Comparison of ENCODE assay signal across 23 cellular contexts in the genomic region with DNA sequence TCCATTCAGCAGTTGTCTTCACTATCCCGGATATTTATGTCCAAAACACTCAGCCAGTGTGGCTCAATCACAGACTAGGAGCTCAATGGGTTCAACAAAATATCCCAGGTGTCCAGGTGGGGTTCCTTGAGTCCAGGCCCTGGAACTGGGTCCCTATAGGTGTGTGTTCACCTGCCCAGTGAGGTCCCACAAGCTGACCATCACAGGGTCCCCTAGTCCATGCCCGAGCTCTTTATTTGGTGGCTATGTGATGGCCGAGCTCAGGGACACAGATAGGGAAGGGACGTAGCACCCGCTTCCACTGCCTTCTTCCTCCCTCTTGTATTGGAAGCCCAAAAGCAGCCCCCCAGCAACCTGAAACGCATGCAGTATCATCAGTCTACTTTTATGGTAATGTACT.
DNase-seq lines count a peak whose midpoint lies in the region; ATAC-seq and TF ChIP-seq lines count a peak whose summit lies in the region.
"Had no signal": no experiment of that assay in that cellular context is flagged by ENCODE, and none has a peak within 500 bp of the region (broad histone marks: within the 10 kb centered on the region; RNA-seq: fewer than 3 reads in every experiment).

No MANE protein-coding gene starts in this region.

- H3K4me3 Mint-ChIP-seq in activated CD8-positive, alpha-beta T cell treated with anti-CD3 and anti-CD28 coated beads, Interleukin-2, amount 10 ng/mL, durations not matched to agents 7 days and 5 days = no peak overlapping the region
- H3K4me3 Mint-ChIP-seq in activated CD8-positive, alpha-beta T cell treated with anti-CD3 and anti-CD28 coated beads for 36 hours = no peak overlapping the region
- H3K4me3 Mint-ChIP-seq in endothelial cell (ENCODE audit: unreplicated experiment) = peak overlapping the region; percentile 9
- H3K4me3 Mint-ChIP-seq: CD14-positive monocyte; CD4-positive, alpha-beta memory T cell; H9; IgD-negative memory B cell had no signal

- H3K27ac Mint-ChIP-seq in activated CD8-positive, alpha-beta T cell treated with anti-CD3 and anti-CD28 coated beads, Interleukin-2, amount 10 ng/mL, durations not matched to agents 7 days and 5 days = no peak overlapping the region
- H3K27ac Mint-ChIP-seq in activated CD8-positive, alpha-beta T cell treated with anti-CD3 and anti-CD28 coated beads for 36 hours = no peak overlapping the region
- no peak overlapping the region for H3K27ac Mint-ChIP-seq in endothelial cell (ENCODE audit: unreplicated experiment)
- H3K27ac Mint-ChIP-seq: CD14-positive monocyte; CD4-positive, alpha-beta memory T cell; IgD-negative memory B cell had no signal

- no peak for TF ChIP-seq CTCF in activated CD8-positive, alpha-beta T cell treated with anti-CD3 and anti-CD28 coated beads for 36 hours (IDR thresholded peaks at IDR 0.05)
- TF ChIP-seq CTCF in endothelial cell (IDR thresholded peaks at IDR 0.05; ENCODE audit: unreplicated experiment) (no peak), lung (IDR thresholded peaks at IDR 0.05; ENCODE audit: control extremely low read depth, extremely low read depth) (no peak), psoas muscle (IDR thresholded peaks at IDR 0.05) (no peak), RWPE1 (conservative IDR thresholded peaks at IDR 0.05; ENCODE audit: low read depth) (no peak)

- H3K4me1 ChIP-seq in lung (ENCODE audit: control insufficient read depth in 2 of 2, insufficient read depth in 2 of 2, low read length in 2 of 2) = peaks cover 3 to 11% of the 10 kb centered on the region in 2 donors
- peaks cover 36% of the 10 kb centered on the region for H3K4me1 ChIP-seq in psoas muscle
- H3K4me1 ChIP-seq: A549, BLaER1 had no signal

- no peaks in the 10 kb centered on the region for H3K9me3 Mint-ChIP-seq in activated CD8-positive, alpha-beta T cell treated with anti-CD3 and anti-CD28 coated beads, Interleukin-2, amount 10 ng/mL, durations not matched to agents 7 days and 5 days (ENCODE audit: insufficient read depth)
- H3K9me3 Mint-ChIP-seq in activated CD8-positive, alpha-beta T cell treated with anti-CD3 and anti-CD28 coated beads for 36 hours = no peaks in the 10 kb centered on the region
- no peaks in the 10 kb centered on the region for H3K9me3 Mint-ChIP-seq in endothelial cell (ENCODE audit: unreplicated experiment)
- H3K9me3 Mint-ChIP-seq: H9, IgD-negative memory B cell had no signal

- WGBS in lung, 2 donors = 93 to 97% methylated on average over 6 of the region's 6 CpGs
- WGBS in psoas muscle, 3 donors = 56 to 87% (median 82%) methylated on average over 6 of the region's 6 CpGs

- peak; percentile 14 for DNase-seq in activated CD8-positive, alpha-beta T cell treated with anti-CD3 and anti-CD28 coated beads, Interleukin-2, amount 10 ng/mL, durations not matched to agents 7 days and 5 days
- no peak for DNase-seq in activated CD8-positive, alpha-beta T cell treated with anti-CD3 and anti-CD28 coated beads for 36 hours
- DNase-seq in endothelial cell (ENCODE audit: low spot score) (no peak), lung (ENCODE audit: low spot score) (peak; percentile 17), psoas muscle (no peak), COLO668 (lab: John Stamatoyannopoulos, UW; ENCODE audit: unreplicated experiment) (no peak), RWPE1 (ENCODE audit: low spot score) (no peak)
- DNase-seq: AML-193; Calu3; CD4-positive, alpha-beta memory T cell; DMS 273 treated with DMSO at 0.1 percent for 48 hours; DMS53; DND-41; EL; H9 had no signal

- peaks cover 19% of the 10 kb centered on the region for H3K4me1 Mint-ChIP-seq in activated CD8-positive, alpha-beta T cell treated with anti-CD3 and anti-CD28 coated beads, Interleukin-2, amount 10 ng/mL, durations not matched to agents 7 days and 5 days (ENCODE audit: low read depth)
- H3K4me1 Mint-ChIP-seq in activated CD8-positive, alpha-beta T cell treated with anti-CD3 and anti-CD28 coated beads for 36 hours (ENCODE audit: low read depth) = no peaks in the 10 kb centered on the region
- H3K4me1 Mint-ChIP-seq in endothelial cell (ENCODE audit: unreplicated experiment) = peaks cover 28% of the 10 kb centered on the region
- H3K4me1 Mint-ChIP-seq: CD14-positive monocyte, IgD-negative memory B cell had no signal

- H3K9me3 ChIP-seq in lung (ENCODE audit: control insufficient read depth in 2 of 2, insufficient read depth in 1 of 2, low read length in 1 of 2) (no peaks in the 10 kb centered on the region), psoas muscle (no peaks in the 10 kb centered on the region)
- H3K9me3 ChIP-seq: A549 had no signal

- H3K27me3 Mint-ChIP-seq in activated CD8-positive, alpha-beta T cell treated with anti-CD3 and anti-CD28 coated beads, Interleukin-2, amount 10 ng/mL, durations not matched to agents 7 days and 5 days (ENCODE audit: low read depth) = peaks cover 2% of the 10 kb centered on the region
- H3K27me3 Mint-ChIP-seq in activated CD8-positive, alpha-beta T cell treated with anti-CD3 and anti-CD28 coated beads for 36 hours = no peaks in the 10 kb centered on the region
- H3K27me3 Mint-ChIP-seq in endothelial cell (ENCODE audit: unreplicated experiment) = peaks cover 4% of the 10 kb centered on the region
- H3K27me3 Mint-ChIP-seq: CD4-positive, alpha-beta memory T cell had no signal

- intact Hi-C loops in activated CD8-positive, alpha-beta T cell treated with anti-CD3 and anti-CD28 coated beads for 36 hours (cut with micrococcal nuclease) = no loop called here
- intact Hi-C loops in psoas muscle (cut with DNase I) = loop anchor here in 1 of 2 donors (5.0 kb wide), 1 partner anchor 33 kb away; no protein-coding TSS in a partner anchor

- CTCF ChIA-PET in activated CD8-positive, alpha-beta T cell treated with anti-CD3 and anti-CD28 coated beads, Interleukin-2, amount 10 ng/mL, durations not matched to agents 7 days and 5 days (lab: Charles Lee) = interaction anchor here (3.9 kb wide), 1 partner anchor 10 kb away, joined by 25 read pairs; no protein-coding TSS in a partner anchor
- CTCF ChIA-PET in activated CD8-positive, alpha-beta T cell treated with anti-CD3 and anti-CD28 coated beads for 36 hours (lab: Charles Lee) = interaction anchor here (1.0 to 1.5 kb wide), 2 partner anchors 12 to 34 kb away, joined by 3 to 4 read pairs; no protein-coding TSS in a partner anchor
- CTCF ChIA-PET in RWPE1 (lab: Yijun Ruan, JAX) = no interaction called here

- no peaks in the 10 kb centered on the region for H3K27me3 ChIP-seq in lung (ENCODE audit: control insufficient read depth, insufficient read depth)
- no peaks in the 10 kb centered on the region for H3K27me3 ChIP-seq in psoas muscle (ENCODE audit: insufficient read depth in 3 of 3, low read length in 2 of 3)
- H3K27me3 ChIP-seq: BLaER1 had no signal

- ATAC-seq in activated CD8-positive, alpha-beta T cell treated with anti-CD3 and anti-CD28 coated beads, Interleukin-2, amount 10 ng/mL, durations not matched to agents 7 days and 5 days = no peak
- no peak for ATAC-seq in activated CD8-positive, alpha-beta T cell treated with anti-CD3 and anti-CD28 coated beads for 36 hours
- ATAC-seq in lung (ENCODE audit: insufficient read depth, low FRiP score) (no peak), psoas muscle (no peak), HG03342 (IDR thresholded peaks at IDR 0.05; ENCODE audit: unreplicated experiment) (no peak)
- ATAC-seq: A549, GM12878, HepG2 had no signal

- no peak overlapping the region for H3K4me3 ChIP-seq in lung
- H3K4me3 ChIP-seq in psoas muscle = peak overlapping the region; percentile 24
- H3K4me3 ChIP-seq: A549, BLaER1, GM12878 had no signal

- POLR2A ChIA-PET in activated CD8-positive, alpha-beta T cell treated with anti-CD3 and anti-CD28 coated beads, Interleukin-2, amount 10 ng/mL, durations not matched to agents 7 days and 5 days (lab: Charles Lee) = no interaction called here
- POLR2A ChIA-PET in activated CD8-positive, alpha-beta T cell treated with anti-CD3 and anti-CD28 coated beads for 36 hours (lab: Charles Lee) = no interaction called here
- POLR2A ChIA-PET in RWPE1 (lab: Yijun Ruan, JAX; ENCODE audit: low non-redundant PET) = no interaction called here

- H3K36me3 ChIP-seq in lung (ENCODE audit: control insufficient read depth in 2 of 2, insufficient read depth in 2 of 2, low read length in 2 of 2) (no peaks in the 10 kb centered on the region), psoas muscle (ENCODE audit: insufficient read depth in 1 of 2, low read depth in 1 of 2) (no peaks in the 10 kb centered on the region)

- no peaks in the 10 kb centered on the region for H3K36me3 Mint-ChIP-seq in activated CD8-positive, alpha-beta T cell treated with anti-CD3 and anti-CD28 coated beads, Interleukin-2, amount 10 ng/mL, durations not matched to agents 7 days and 5 days (ENCODE audit: low read depth)
- no peaks in the 10 kb centered on the region for H3K36me3 Mint-ChIP-seq in activated CD8-positive, alpha-beta T cell treated with anti-CD3 and anti-CD28 coated beads for 36 hours (ENCODE audit: low read depth)
- peaks cover 24% of the 10 kb centered on the region for H3K36me3 Mint-ChIP-seq in endothelial cell (ENCODE audit: low read depth, unreplicated experiment)
- H3K36me3 Mint-ChIP-seq: IgD-negative memory B cell had no signal

- H3K27ac ChIP-seq in lung (ENCODE audit: low read depth in 1 of 2, low read length in 1 of 2) (no peak overlapping the region), psoas muscle (peak overlapping the region; percentile 76), RWPE1 (no peak overlapping the region)
- H3K27ac ChIP-seq: 22Rv1, A549, BLaER1 had no signal

Comparison
In these comparisons a context has a peak if more than half of its experiments do, and no peak if none do; other contexts are left out.
1. DNase-seq: peak in activated CD8-positive, alpha-beta T cell treated with anti-CD3 and anti-CD28 coated beads, Interleukin-2, amount 10 ng/mL, durations not matched to agents 7 days and 5 days (single experiment) and lung (single experiment); none in activated CD8-positive, alpha-beta T cell treated with anti-CD3 and anti-CD28 coated beads for 36 hours (single experiment), endothelial cell (single experiment), psoas muscle (0 of 2), COLO668 (single experiment) and RWPE1 (single experiment).